ENCODE assay signal across 9 cellular contexts in genomic region chr17:33038740-33039139, GRCh38. TPM values are rescaled to one million over a fixed set of nuclear protein-coding genes. Genes with fewer than 3 reads are reported as not detected.
A peak's percentile ranks its signal among the peaks of the same experiment; 100 is the strongest.
DNase-seq lines count a peak whose midpoint lies in the region; ATAC-seq and TF ChIP-seq lines count a peak whose summit lies in the region.
"Had no signal": no experiment of that assay in that cellular context is flagged by ENCODE, and none has a peak within 500 bp of the region (broad histone marks: within the 10 kb centered on the region; RNA-seq: fewer than 3 reads in every experiment).

No MANE protein-coding gene starts in this region.

- TF ChIP-seq CTCF in GM13977 (IDR thresholded peaks at IDR 0.05; ENCODE audit: extremely low read depth, insufficient read depth, missing control alignments) (peak; percentile 70), glutamatergic neuron (IDR thresholded peaks at IDR 0.05; ENCODE audit: partially characterized antibody, unreplicated experiment) (peak; percentile 70), sigmoid colon (IDR thresholded peaks at IDR 0.05) (peak in 3 of 4 experiments; percentile 24 to 30 (median 26)), natural killer cell (IDR thresholded peaks at IDR 0.05) (no peak)

- no peaks in the 10 kb centered on the region for H3K36me3 ChIP-seq in sigmoid colon

- H3K4me3 Mint-ChIP-seq in glutamatergic neuron (ENCODE audit: unreplicated experiment) (no peak overlapping the region), natural killer cell (no peak overlapping the region)

- DNase-seq in AG08396 (ENCODE audit: low spot score) (peak; percentile 66), GM13977 (ENCODE audit: low spot score) (no peak), SK-MEL-5 (ENCODE audit: low read depth, low spot score) (peak; percentile 61), glutamatergic neuron (peak; percentile 76), sigmoid colon (no peak), NCI-H2196 treated with DMSO at 0.1 percent for 48 hours (lab: John Stamatoyannopoulos, UW; ENCODE audit: unreplicated experiment) (no peak), natural killer cell (no peak)

- no peak for TF ChIP-seq EP300 in sigmoid colon (IDR thresholded peaks at IDR 0.05)

- TF ChIP-seq POLR2A in sigmoid colon (IDR thresholded peaks at IDR 0.05), result no peak

- no peaks in the 10 kb centered on the region for H3K9me3 ChIP-seq in sigmoid colon

- H3K4me3 ChIP-seq in sigmoid colon, result no peak overlapping the region

- in situ Hi-C loops in GM13977 (cut with MboI; ENCODE audit: low pct_unique_long_range_greater_than_20kb, low sequenced_read_pairs, unreplicated experiment), result no loop called here
- in situ Hi-C loops in SK-MEL-5 (cut with HindIII; ENCODE audit: low pct_unique_long_range_greater_than_20kb, low sequenced_read_pairs), result no loop called here

- H3K27me3 ChIP-seq in sigmoid colon, result peaks cover 0 to 13% (median 0%) of the 10 kb centered on the region in 3 donors

- no peaks in the 10 kb centered on the region for H3K4me1 ChIP-seq in sigmoid colon

- H3K27me3 Mint-ChIP-seq in glutamatergic neuron (ENCODE audit: unreplicated experiment), result no peaks in the 10 kb centered on the region
- peaks cover 19 to 56% of the 10 kb centered on the region in 2 donors for H3K27me3 Mint-ChIP-seq in natural killer cell (ENCODE audit: low read depth in 2 of 2)

- H3K4me1 Mint-ChIP-seq in glutamatergic neuron (ENCODE audit: low read depth, unreplicated experiment), result no peaks in the 10 kb centered on the region
- H3K4me1 Mint-ChIP-seq in natural killer cell, result no peaks in the 10 kb centered on the region

- WGBS in sigmoid colon, 2 donors, result 3% methylated on average over 3 of the region's 3 CpGs

- no peak overlapping the region for H3K27ac ChIP-seq in sigmoid colon

- H3K9me3 Mint-ChIP-seq in glutamatergic neuron (ENCODE audit: unreplicated experiment) (no peaks in the 10 kb centered on the region), natural killer cell (no peaks in the 10 kb centered on the region)

- H3K36me3 Mint-ChIP-seq in glutamatergic neuron (ENCODE audit: unreplicated experiment) (peaks cover 4% of the 10 kb centered on the region), natural killer cell (no peaks in the 10 kb centered on the region)

- no peak overlapping the region for H3K27ac Mint-ChIP-seq in glutamatergic neuron (ENCODE audit: unreplicated experiment)
- no peak overlapping the region for H3K27ac Mint-ChIP-seq in natural killer cell

- intact Hi-C loops in sigmoid colon (cut with DNase I) (loop anchor here (5.0 kb wide), 1 partner anchor 639 kb away; no protein-coding TSS in a partner anchor), natural killer cell (cut with micrococcal nuclease) (no loop called here)

- ATAC-seq in GM19397 (IDR thresholded peaks at IDR 0.05; ENCODE audit: unreplicated experiment), result no peak
- no peak for ATAC-seq in natural killer cell

RNA-seq across cellular contexts. Expression of gene SPACA3, which starts 47.1 kb away (rescaled TPM):
- total RNA-seq in SK-MEL-5 (2014; rRNA removed; shearing (Covaris generic)), result 0.40 TPM in 1 of 2 replicates, not detected in the other
- 0.29 TPM in 1 of 2 replicates, not detected in the other for polyA plus RNA-seq in SK-MEL-5 (2015; cell fraction: cytosol; rRNA removed)
- polyA plus RNA-seq in SK-MEL-5 (2015; cell fraction: nucleus; rRNA removed), result not detected in 2 replicates
- total RNA-seq in glutamatergic neuron (ENCODE audit: unreplicated experiment) (not detected), sigmoid colon (not detected), natural killer cell (not detected)
- polyA plus RNA-seq in sigmoid colon, result not detected
- total RNA-seq: dermis microvascular lymphatic vessel endothelial cell had no signal

Comparison
In these comparisons a context has a peak if more than half of its experiments do, and no peak if none do; other contexts are left out.
1. DNase-seq: peak in AG08396 (single experiment), SK-MEL-5 (single experiment) and glutamatergic neuron (single experiment); none in GM13977 (single experiment), sigmoid colon (single experiment), NCI-H2196 treated with DMSO at 0.1 percent for 48 hours (single experiment) and natural killer cell (single experiment).